11 cellular contexts compared by ENCODE assay signal in genomic region chr17:69869667-69870066, GRCh38.
DNase-seq lines count a peak whose midpoint lies in the region; ATAC-seq and TF ChIP-seq lines count a peak whose summit lies in the region.
"Had no signal": no experiment of that assay in that cellular context is flagged by ENCODE, and none has a peak within 500 bp of the region (broad histone marks: within the 10 kb centered on the region; RNA-seq: fewer than 3 reads in every experiment).

No MANE protein-coding gene starts in this region.

- H3K27me3 Mint-ChIP-seq in neural crest cell (ENCODE audit: low read depth): no peaks in the 10 kb centered on the region
- no peaks in the 10 kb centered on the region for H3K27me3 Mint-ChIP-seq in activated T-helper 2 cell treated with anti-CD3 and anti-CD28 coated beads, Interferon-gamma antibody, Interleukin-2, Interleukin-4, amounts not matched to agents 10 μg/mL and 5 μg/mL and 100 μg/mL, durations not matched to agents 14 hours and 24 hours and 36 hours (ENCODE audit: low read depth)

- no peaks in the 10 kb centered on the region for H3K9me3 ChIP-seq in right atrium auricular region
- H3K9me3 ChIP-seq: Caco-2 had no signal

- no peaks in the 10 kb centered on the region for H3K36me3 Mint-ChIP-seq in neural crest cell (ENCODE audit: low read depth)
- no peaks in the 10 kb centered on the region for H3K36me3 Mint-ChIP-seq in activated T-helper 2 cell treated with anti-CD3 and anti-CD28 coated beads, Interferon-gamma antibody, Interleukin-2, Interleukin-4, amounts not matched to agents 10 μg/mL and 5 μg/mL and 100 μg/mL, durations not matched to agents 14 hours and 24 hours and 36 hours (ENCODE audit: low read depth)

- peaks cover 40% of the 10 kb centered on the region for H3K4me1 Mint-ChIP-seq in neural crest cell
- H3K4me1 Mint-ChIP-seq in activated T-helper 2 cell treated with anti-CD3 and anti-CD28 coated beads, Interferon-gamma antibody, Interleukin-2, Interleukin-4, amounts not matched to agents 10 μg/mL and 5 μg/mL and 100 μg/mL, durations not matched to agents 14 hours and 24 hours and 36 hours (ENCODE audit: low read depth): no peaks in the 10 kb centered on the region

- H3K36me3 ChIP-seq in right atrium auricular region: no peaks in the 10 kb centered on the region

- intact Hi-C loops in activated T-helper 2 cell treated with anti-CD3 and anti-CD28 coated beads, Interferon-gamma antibody, Interleukin-2, Interleukin-4, amounts not matched to agents 10 μg/mL and 5 μg/mL and 100 μg/mL, durations not matched to agents 14 hours and 24 hours and 36 hours (cut with micrococcal nuclease): no loop called here

- DNase-seq in neural crest cell (ENCODE audit: low read depth, low spot score) (no peak), occipital lobe (lab: John Stamatoyannopoulos, UW) (no peak), right atrium auricular region (ENCODE audit: low spot score) (no peak), omental fat pad (ENCODE audit: low spot score) (no peak)
- DNase-seq in activated T-helper 2 cell treated with anti-CD3 and anti-CD28 coated beads, Interferon-gamma antibody, Interleukin-2, Interleukin-4, amounts not matched to agents 10 μg/mL and 5 μg/mL and 100 μg/mL, durations not matched to agents 14 hours and 24 hours and 36 hours (ENCODE audit: low spot score): no peak
- DNase-seq: activated CD8-positive, alpha-beta T cell treated with anti-CD3 and anti-CD28 coated beads, Interleukin-2, amount 10 ng/mL, durations not matched to agents 7 days and 5 days; amygdala; Caco-2 had no signal

- H3K27me3 ChIP-seq in right atrium auricular region: no peaks in the 10 kb centered on the region

- no peaks in the 10 kb centered on the region for H3K4me1 ChIP-seq in right atrium auricular region

- no peak overlapping the region for H3K27ac ChIP-seq in right atrium auricular region

- H3K9me3 Mint-ChIP-seq in neural crest cell: peaks cover 5% of the 10 kb centered on the region
- H3K9me3 Mint-ChIP-seq in activated T-helper 2 cell treated with anti-CD3 and anti-CD28 coated beads, Interferon-gamma antibody, Interleukin-2, Interleukin-4, amounts not matched to agents 10 μg/mL and 5 μg/mL and 100 μg/mL, durations not matched to agents 14 hours and 24 hours and 36 hours: peaks cover 9% of the 10 kb centered on the region

- no peak for TF ChIP-seq CTCF in neural crest cell (conservative IDR thresholded peaks at IDR 0.05)
- no peak for TF ChIP-seq CTCF in right atrium auricular region (IDR thresholded peaks at IDR 0.05)
- no peak for TF ChIP-seq CTCF in omental fat pad (IDR thresholded peaks at IDR 0.05)

- no peak overlapping the region for H3K4me3 ChIP-seq in right atrium auricular region

- no peak overlapping the region for H3K4me3 Mint-ChIP-seq in neural crest cell
- no peak overlapping the region for H3K4me3 Mint-ChIP-seq in activated T-helper 2 cell treated with anti-CD3 and anti-CD28 coated beads, Interferon-gamma antibody, Interleukin-2, Interleukin-4, amounts not matched to agents 10 μg/mL and 5 μg/mL and 100 μg/mL, durations not matched to agents 14 hours and 24 hours and 36 hours (ENCODE audit: low read depth)
- H3K4me3 Mint-ChIP-seq: activated CD8-positive, alpha-beta T cell treated with anti-CD3 and anti-CD28 coated beads, Interleukin-2, amount 10 ng/mL, durations not matched to agents 7 days and 5 days had no signal

- H3K27ac Mint-ChIP-seq in neural crest cell (ENCODE audit: unreplicated experiment): peak overlapping the region; percentile 45
- H3K27ac Mint-ChIP-seq in activated T-helper 2 cell treated with anti-CD3 and anti-CD28 coated beads, Interferon-gamma antibody, Interleukin-2, Interleukin-4, amounts not matched to agents 10 μg/mL and 5 μg/mL and 100 μg/mL, durations not matched to agents 14 hours and 24 hours and 36 hours: no peak overlapping the region
- H3K27ac Mint-ChIP-seq: activated CD8-positive, alpha-beta T cell treated with anti-CD3 and anti-CD28 coated beads, Interleukin-2, amount 10 ng/mL, durations not matched to agents 7 days and 5 days had no signal

- ATAC-seq in GM18868 (IDR thresholded peaks at IDR 0.05; ENCODE audit: unreplicated experiment) (peak; percentile 89), GM21737 (IDR thresholded peaks at IDR 0.05; ENCODE audit: unreplicated experiment) (peak; percentile 57), HG03354 (IDR thresholded peaks at IDR 0.05; ENCODE audit: poor library complexity, severe bottlenecking, unreplicated experiment) (peak; percentile 82), omental fat pad (ENCODE audit: low FRiP score) (no peak)
- ATAC-seq: activated CD8-positive, alpha-beta T cell treated with anti-CD3 and anti-CD28 coated beads, Interleukin-2, amount 10 ng/mL, durations not matched to agents 7 days and 5 days had no signal
